In the genomic region with DNA sequence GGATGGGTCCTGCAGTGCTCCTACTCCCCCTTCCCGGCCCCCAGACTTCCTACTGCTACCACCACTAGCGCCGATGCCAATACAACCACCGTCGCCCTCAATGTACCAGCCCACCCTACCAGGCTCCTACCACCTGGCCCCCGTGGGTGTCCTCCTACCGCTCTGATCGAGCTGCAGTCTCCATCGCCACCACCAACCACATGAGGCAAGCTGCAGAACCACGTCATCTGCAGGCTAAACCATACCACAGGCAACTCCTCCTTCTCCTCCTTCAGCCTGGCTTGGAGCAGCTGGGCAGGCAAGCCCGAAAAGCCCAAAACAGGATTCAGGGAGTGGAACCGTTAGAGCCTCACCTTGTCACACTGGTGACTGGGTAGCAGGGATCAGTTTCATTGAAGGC, we compare ENCODE assay signal across 19 cellular contexts. TPM values are rescaled to one million over a fixed set of nuclear protein-coding genes. Genes with fewer than 3 reads are reported as not detected.
"Had no signal": no experiment of that assay in that cellular context is flagged by ENCODE, and none has a peak within 500 bp of the region (broad histone marks: within the 10 kb centered on the region; RNA-seq: fewer than 3 reads in every experiment).

No MANE protein-coding gene starts in this region.

RNA-seq across cellular contexts. Expression of gene SPATA31C1, which starts 19.6 kb away (rescaled TPM):
- total RNA-seq: activated naive CD4-positive, alpha-beta T cell treated with anti-CD3 and anti-CD28 coated beads for 36 hours; activated naive CD4-positive, alpha-beta T cell treated with anti-CD3 and anti-CD28 coated beads, Interleukin-2, amount 50 U/mL, for 72 hours; activated naive CD8-positive, alpha-beta T cell treated with anti-CD3 and anti-CD28 coated beads, Interleukin-2, amount 10 ng/mL, durations not matched to agents 7 days and 5 days; activated T-cell treated with anti-CD3 and anti-CD28 coated beads, Interleukin-2, amount 50 U/mL, for 4 hours; activated T-cell treated with anti-CD3 and anti-CD28 coated beads, Interleukin-2, amount 50 U/mL, for 72 hours; activated T-helper 1 cell treated with anti-CD3 and anti-CD28 coated beads, Interleukin-12 subunit alpha, Interleukin-12 subunit beta, Interleukin-2, Interleukin-4 antibody, amounts not matched to agents 30 ng/mL and 10 ng/mL and 1 ng/mL, durations not matched to agents 14 hours and 24 hours and 36 hours; activated T-helper 2 cell treated with anti-CD3 and anti-CD28 coated beads, Interferon-gamma antibody, Interleukin-2, Interleukin-4, amounts not matched to agents 10 μg/mL and 5 μg/mL and 100 μg/mL, durations not matched to agents 14 hours and 24 hours and 36 hours; adrenal gland; aorta; ascending aorta; astrocyte; body of pancreas; breast epithelium; bronchial epithelial cell; cardiac muscle cell; cardiac septum; cerebellum; chondrocyte had no signal

RNA-seq across cellular contexts. Expression of gene SPATA31E1, which starts 54.7 kb away (rescaled TPM):
- total RNA-seq: activated naive CD4-positive, alpha-beta T cell treated with anti-CD3 and anti-CD28 coated beads for 36 hours; activated naive CD4-positive, alpha-beta T cell treated with anti-CD3 and anti-CD28 coated beads, Interleukin-2, amount 50 U/mL, for 72 hours; activated naive CD8-positive, alpha-beta T cell treated with anti-CD3 and anti-CD28 coated beads, Interleukin-2, amount 10 ng/mL, durations not matched to agents 7 days and 5 days; activated T-cell treated with anti-CD3 and anti-CD28 coated beads, Interleukin-2, amount 50 U/mL, for 4 hours; activated T-cell treated with anti-CD3 and anti-CD28 coated beads, Interleukin-2, amount 50 U/mL, for 72 hours; activated T-helper 1 cell treated with anti-CD3 and anti-CD28 coated beads, Interleukin-12 subunit alpha, Interleukin-12 subunit beta, Interleukin-2, Interleukin-4 antibody, amounts not matched to agents 30 ng/mL and 10 ng/mL and 1 ng/mL, durations not matched to agents 14 hours and 24 hours and 36 hours; activated T-helper 17 cell treated with anti-CD3 and anti-CD28 coated beads, Interleukin-2, amount 50 U/mL, for 72 hours; activated T-helper 2 cell treated with anti-CD3 and anti-CD28 coated beads, Interferon-gamma antibody, Interleukin-2, Interleukin-4, amounts not matched to agents 10 μg/mL and 5 μg/mL and 100 μg/mL, durations not matched to agents 14 hours and 24 hours and 36 hours; adrenal gland; aorta; ascending aorta; astrocyte; body of pancreas; breast epithelium; bronchial epithelial cell; cardiac muscle cell; cardiac septum; cerebellum; chondrocyte had no signal
